Comparison of ENCODE assay signal across 25 cellular contexts in the genomic region with DNA sequence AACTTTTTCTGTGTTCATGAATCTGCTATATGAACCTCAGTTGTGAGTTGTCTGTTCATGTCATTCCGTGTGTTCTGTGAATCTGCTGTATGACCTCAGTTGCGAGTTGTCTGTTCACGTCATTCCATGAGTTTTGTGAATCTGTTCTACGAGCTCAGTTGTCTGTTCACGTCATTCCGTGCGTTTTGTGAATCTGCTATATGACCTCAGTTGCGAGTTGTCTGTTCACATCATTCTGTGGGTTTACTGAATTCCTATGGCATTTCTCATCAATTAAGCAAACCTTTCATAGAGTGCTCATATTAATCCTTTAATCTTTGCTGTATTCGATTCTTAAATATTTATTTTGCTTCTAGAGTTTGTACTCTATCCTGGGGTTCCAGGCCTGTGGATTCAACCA.
DNase-seq lines count a peak whose midpoint lies in the region; ATAC-seq, FAIRE-seq and TF ChIP-seq lines count a peak whose summit lies in the region.
"Had no signal": no experiment of that assay in that cellular context is flagged by ENCODE, and none has a peak within 500 bp of the region (broad histone marks: within the 10 kb centered on the region; RNA-seq: fewer than 3 reads in every experiment).

No MANE protein-coding gene starts in this region.

- H3K79me2 ChIP-seq in HepG2 (ENCODE audit: insufficient read depth, low read length) (no peaks in the 10 kb centered on the region), PC-9 (ENCODE audit: low read depth) (no peaks in the 10 kb centered on the region)

- FAIRE-seq in HepG2 (lab: Jason Lieb, UNC): no peak
- FAIRE-seq: endometrium, small intestine had no signal

- DNase-seq in HepG2 (ENCODE audit: low spot score) (no peak), right lobe of liver (no peak), astrocyte of the spinal cord (ENCODE audit: low read depth, low spot score) (peak; percentile 83), fibroblast of pulmonary artery (ENCODE audit: low read depth) (peak; percentile 52), PC-9 (no peak), SW 1271 (lab: John Stamatoyannopoulos, UW) (no peak), GM10248 (ENCODE audit: extremely low spot score) (no peak)
- DNase-seq: 8988T; activated CD8-positive, alpha-beta T cell treated with anti-CD3 and anti-CD28 coated beads for 36 hours; activated effector memory CD4-positive, alpha-beta T cell treated with Interleukin-2 at 50 U/mL for 16 hours; foreskin melanocyte; Karpas-422; left colon; mesendoderm; NCI-H187 treated with DMSO at 0.1 percent for 48 hours; NCI-H2227 treated with DMSO at 0.1 percent for 48 hours; Right ventricle myocardium superior; small intestine; stimulated activated CD4-positive, alpha-beta T cell treated with anti-CD3 and anti-CD28 coated beads, Interleukin-2, amount 100 ng/mL, for 24 hours; T1000; upper lobe of right lung had no signal

- H3K9me2 ChIP-seq in PC-9 (ENCODE audit: insufficient read depth): no peaks in the 10 kb centered on the region

- H3K9me3 ChIP-seq in HepG2 (ENCODE audit: low read length) (no peaks in the 10 kb centered on the region), right lobe of liver (no peaks in the 10 kb centered on the region), PC-9 (ENCODE audit: insufficient read depth, low read depth) (no peaks in the 10 kb centered on the region)
- H3K9me3 ChIP-seq: breast epithelium, upper lobe of right lung had no signal

- POLR2A ChIA-PET in HepG2 (lab: Yijun Ruan, JAX): no interaction called here
- POLR2A ChIA-PET in PC-9 (lab: Charles Lee; ENCODE audit: unreplicated experiment): no interaction called here
- POLR2A ChIA-PET in GM10248 (lab: Yijun Ruan, JAX): no interaction called here

- 88% methylated on average over 9 of the region's 9 CpGs for WGBS in HepG2 (ENCODE audit: low lambda C conversion rate)
- WGBS in right lobe of liver (ENCODE audit: insufficient coverage, low coverage, low lambda C conversion rate, missing lambda C conversion rate): 91% methylated on average over 8 of the region's 9 CpGs

- TF ChIP-seq RAD21 in HepG2 (CRISPR knock-in tag; IDR thresholded peaks at IDR 0.05): no peak

- no peak overlapping the region for H3K4me2 ChIP-seq in HepG2 (ENCODE audit: low read depth, low read length)
- no peak overlapping the region for H3K4me2 ChIP-seq in PC-9

- H4K20me1 ChIP-seq in HepG2 (ENCODE audit: insufficient read depth, low read length): no peaks in the 10 kb centered on the region
- H4K20me1 ChIP-seq in PC-9 (ENCODE audit: insufficient read depth): no peaks in the 10 kb centered on the region

- intact Hi-C loops in HepG2 (cut with micrococcal nuclease; ENCODE audit: unreplicated experiment) (no loop called here), right lobe of liver (cut with DNase I) (no loop called here), PC-9 (cut with micrococcal nuclease; ENCODE audit: unreplicated experiment) (no loop called here)

- H2AFZ ChIP-seq in HepG2 (ENCODE audit: low read length) (no peak overlapping the region), PC-9 (no peak overlapping the region)

- TF ChIP-seq CTCF in HepG2 (CRISPR knock-in tag; IDR thresholded peaks at IDR 0.05) (no peak), right lobe of liver (IDR thresholded peaks at IDR 0.05) (no peak), astrocyte of the spinal cord (IDR thresholded peaks at IDR 0.05; ENCODE audit: low read depth, low read length) (no peak), fibroblast of pulmonary artery (IDR thresholded peaks at IDR 0.05; ENCODE audit: low read length, missing control alignments) (no peak), PC-9 (conservative IDR thresholded peaks at IDR 0.05) (no peak), GM10248 (IDR thresholded peaks at IDR 0.05; ENCODE audit: control extremely low read depth, extremely low read depth, low read depth, missing control alignments) (no peak)

- no TSS peak for BruUV-seq in HepG2 (replicated peaks; lab: Mats Ljungman, UMichigan)
- no TSS peak for BruUV-seq in PC-9 (replicated peaks; lab: Mats Ljungman, UMichigan)

- TF ChIP-seq EP300 in HepG2 (IDR thresholded peaks at IDR 0.05; ENCODE audit: low read depth in 2 of 2, low read length in 2 of 2) (no peak), HepG2 (CRISPR knock-in tag; IDR thresholded peaks at IDR 0.05; ENCODE audit: borderline replicate concordance) (no peak)

- no peak overlapping the region for H3K4me3 ChIP-seq in HepG2 (replicated peaks in 1 of 3; ENCODE audit: insufficient read depth in 1 of 3, low read depth in 2 of 3, low read length in 3 of 3)
- no peak overlapping the region for H3K4me3 ChIP-seq in right lobe of liver
- H3K4me3 ChIP-seq in astrocyte of the spinal cord (ENCODE audit: low read depth, low read length): no peak overlapping the region
- H3K4me3 ChIP-seq in fibroblast of pulmonary artery (replicated peaks; ENCODE audit: low read depth, low read length): no peak overlapping the region
- no peak overlapping the region for H3K4me3 ChIP-seq in PC-9
- H3K4me3 ChIP-seq: breast epithelium, upper lobe of right lung had no signal

- in situ Hi-C loops in HepG2 (cut with HindIII; ENCODE audit: extremely low pct_ligation_motif_present, low pct_unique_long_range_greater_than_20kb) (no loop called here), astrocyte of the spinal cord (cut with HindIII; ENCODE audit: low sequenced_read_pairs) (no loop called here)

- no peak overlapping the region for H3K9ac ChIP-seq in HepG2 (ENCODE audit: insufficient read depth, low read depth, low read length)

- TF ChIP-seq POLR2A in HepG2 (IDR thresholded peaks at IDR 0.05; ENCODE audit: insufficient read depth in 1 of 2, low read depth in 2 of 2, low read length in 2 of 2) (no peak), right lobe of liver (IDR thresholded peaks at IDR 0.05) (no peak)

- H3K36me3 ChIP-seq in HepG2 (replicated peaks in 1 of 2; ENCODE audit: control insufficient read depth in 1 of 2, insufficient read depth in 2 of 2, low read length in 2 of 2) (no peaks in the 10 kb centered on the region), right lobe of liver (no peaks in the 10 kb centered on the region), PC-9 (ENCODE audit: low read depth) (no peaks in the 10 kb centered on the region)
- H3K36me3 ChIP-seq: breast epithelium, upper lobe of right lung had no signal

- no peaks in the 10 kb centered on the region for H3F3A ChIP-seq in PC-9 (ENCODE audit: insufficient read depth, low read depth)

- CTCF ChIA-PET in HepG2 (lab: Yijun Ruan, JAX; ENCODE audit: low intra/inter-chr PET ratio, low total read pairs) (no interaction called here), PC-9 (lab: Charles Lee) (no interaction called here), GM10248 (lab: Yijun Ruan, JAX) (no interaction called here)

- H3K27me3 ChIP-seq in HepG2 (ENCODE audit: control insufficient read depth in 1 of 2, insufficient read depth in 2 of 2, low read length in 2 of 2) (no peaks in the 10 kb centered on the region), right lobe of liver (no peaks in the 10 kb centered on the region), PC-9 (ENCODE audit: insufficient read depth, low read depth) (peaks cover 48% of the 10 kb centered on the region)
- H3K27me3 ChIP-seq: breast epithelium, upper lobe of right lung had no signal

- ATAC-seq in HepG2 (no peak), right lobe of liver (no peak), GM21447 (IDR thresholded peaks at IDR 0.05; ENCODE audit: unreplicated experiment) (no peak)
- ATAC-seq: activated CD4-positive, CD25-positive, alpha-beta regulatory T cell treated with anti-CD3 and anti-CD28 coated beads, Interleukin-2, amount 50 U/mL, for 24 hours; activated CD8-positive, alpha-beta T cell treated with anti-CD3 and anti-CD28 coated beads for 36 hours; left colon; upper lobe of right lung had no signal

- H3K27ac ChIP-seq in HepG2 (ENCODE audit: extremely low read length, insufficient read depth, low read length) (no peak overlapping the region), right lobe of liver (no peak overlapping the region), PC-9 (no peak overlapping the region)
- H3K27ac ChIP-seq: breast epithelium, upper lobe of right lung had no signal

- H3K4me1 ChIP-seq in HepG2 (ENCODE audit: insufficient read depth, low read length): peaks cover 15% of the 10 kb centered on the region
- no peaks in the 10 kb centered on the region for H3K4me1 ChIP-seq in right lobe of liver
- no peaks in the 10 kb centered on the region for H3K4me1 ChIP-seq in PC-9 (replicated peaks; ENCODE audit: insufficient read depth)
- H3K4me1 ChIP-seq: breast epithelium, upper lobe of right lung had no signal

TF ChIP-seq in HepG2, 621 proteins besides CTCF, POLR2A, EP300 and RAD21:
- TF ChIP-seq, protein P1, sequence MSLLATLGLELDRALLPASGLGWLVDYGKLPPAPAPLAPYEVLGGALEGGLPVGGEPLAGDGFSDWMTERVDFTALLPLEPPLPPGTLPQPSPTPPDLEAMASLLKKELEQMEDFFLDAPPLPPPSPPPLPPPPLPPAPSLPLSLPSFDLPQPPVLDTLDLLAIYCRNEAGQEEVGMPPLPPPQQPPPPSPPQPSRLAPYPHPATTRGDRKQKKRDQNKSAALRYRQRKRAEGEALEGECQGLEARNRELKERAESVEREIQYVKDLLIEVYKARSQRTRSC (CRISPR knock-in tag; IDR thresholded peaks at IDR 0.05; ENCODE audit: low read depth): no peak
- peak; percentile 17; the same call in 1 of the 2 replicates for TF ChIP-seq CREB1 (IDR thresholded peaks at IDR 0.05)
- TF ChIP-seq CREB1 (CRISPR knock-in tag; IDR thresholded peaks at IDR 0.05): no peak

Comparison
In these comparisons a context has a peak if more than half of its experiments do, and no peak if none do; other contexts are left out.
1. DNase-seq: peak in astrocyte of the spinal cord (single experiment) and fibroblast of pulmonary artery (single experiment); none in HepG2 (single experiment), right lobe of liver (0 of 3), PC-9 (0 of 2), SW 1271 (0 of 2) and GM10248 (single experiment).